ENCODE assay signal across 15 cellular contexts in genomic region chr3:160224256-160224655, GRCh38. TPM values are rescaled to one million over a fixed set of nuclear protein-coding genes. Genes with fewer than 3 reads are reported as not detected.
DNase-seq lines count a peak whose midpoint lies in the region; ATAC-seq and TF ChIP-seq lines count a peak whose summit lies in the region.
"Had no signal": no experiment of that assay in that cellular context is flagged by ENCODE, and none has a peak within 500 bp of the region (broad histone marks: within the 10 kb centered on the region; RNA-seq: fewer than 3 reads in every experiment).

No MANE protein-coding gene starts in this region.

- peaks cover 9% of the 10 kb centered on the region for H3K4me1 ChIP-seq in HUES6 (ENCODE audit: control insufficient read depth, insufficient read depth, low read length)
- peaks cover 9% of the 10 kb centered on the region for H3K4me1 ChIP-seq in hepatocyte (ENCODE audit: insufficient read depth)
- H3K4me1 ChIP-seq in osteoblast (ENCODE audit: insufficient read depth, low read length) = peaks cover 7% of the 10 kb centered on the region

- H3K4me3 Mint-ChIP-seq in T-helper 1 cell treated with Interleukin-12 subunit alpha and Interleukin-12 subunit beta and Interleukin-4 antibody, amounts not matched to agents 30 μg/mL and 1 μg/mL, for 36 hours = peak overlapping the region; percentile 2

- no peaks in the 10 kb centered on the region for H3K9me3 ChIP-seq in HUES6 (ENCODE audit: control insufficient read depth, insufficient read depth, low read depth, low read length)
- H3K9me3 ChIP-seq in hepatocyte (ENCODE audit: low read depth) = no peaks in the 10 kb centered on the region
- H3K9me3 ChIP-seq in osteoblast (ENCODE audit: low read depth, low read length) = no peaks in the 10 kb centered on the region

- H3K9me2 ChIP-seq in hepatocyte (replicated peaks; ENCODE audit: insufficient read depth) = no peaks in the 10 kb centered on the region

- no peaks in the 10 kb centered on the region for H3K36me3 ChIP-seq in HUES6 (ENCODE audit: control insufficient read depth, insufficient read depth, low read length)
- no peaks in the 10 kb centered on the region for H3K36me3 ChIP-seq in hepatocyte (replicated peaks; ENCODE audit: insufficient read depth, low read depth)
- H3K36me3 ChIP-seq in osteoblast (ENCODE audit: insufficient read depth, low read length) = no peaks in the 10 kb centered on the region

- H3K9me3 Mint-ChIP-seq in T-helper 1 cell treated with Interleukin-12 subunit alpha and Interleukin-12 subunit beta and Interleukin-4 antibody, amounts not matched to agents 30 μg/mL and 1 μg/mL, for 36 hours = no peaks in the 10 kb centered on the region
- H3K9me3 Mint-ChIP-seq: dendritic cell treated with granulocyte-macrophage colony-stimulating factor and Interleukin-4, amounts not matched to agents 40 ng/mL and 50 ng/mL, for 4 days had no signal

- TF ChIP-seq CTCF in hepatocyte (IDR thresholded peaks at IDR 0.05; ENCODE audit: poor library complexity) = no peak
- no peak for TF ChIP-seq CTCF in osteoblast (IDR thresholded peaks at IDR 0.05; ENCODE audit: extremely low read depth, low read depth, low read length)

- H2AFZ ChIP-seq in hepatocyte = no peak overlapping the region
- no peak overlapping the region for H2AFZ ChIP-seq in osteoblast (ENCODE audit: low read length)

- H3K27me3 ChIP-seq in HUES6 (ENCODE audit: control insufficient read depth, insufficient read depth, low read length) (peaks cover 85% of the 10 kb centered on the region), hepatocyte (peaks cover 71% of the 10 kb centered on the region), osteoblast (ENCODE audit: insufficient read depth, low read length) (peaks cover 64% of the 10 kb centered on the region)

- peaks cover 17% of the 10 kb centered on the region for H3K4me1 Mint-ChIP-seq in T-helper 1 cell treated with Interleukin-12 subunit alpha and Interleukin-12 subunit beta and Interleukin-4 antibody, amounts not matched to agents 30 μg/mL and 1 μg/mL, for 36 hours (ENCODE audit: low read depth)

- H3K4me3 ChIP-seq in HUES6 (ENCODE audit: low read depth, low read length) (peak overlapping the region; percentile 65), hepatocyte (no peak overlapping the region), osteoblast (ENCODE audit: insufficient read depth, low read length) (no peak overlapping the region)

- H3K4me2 ChIP-seq in hepatocyte = peak overlapping the region; percentile 98
- H3K4me2 ChIP-seq in osteoblast (ENCODE audit: insufficient read depth, low read length) = no peak overlapping the region

- no peak overlapping the region for H3K27ac ChIP-seq in HUES6 (ENCODE audit: low read depth, low read length)
- H3K27ac ChIP-seq in hepatocyte = no peak overlapping the region
- H3K27ac ChIP-seq in osteoblast (ENCODE audit: low read depth, low read length) = no peak overlapping the region
- H3K27ac ChIP-seq: SK-N-MC had no signal

- no peak overlapping the region for H3K27ac Mint-ChIP-seq in T-helper 1 cell treated with Interleukin-12 subunit alpha and Interleukin-12 subunit beta and Interleukin-4 antibody, amounts not matched to agents 30 μg/mL and 1 μg/mL, for 36 hours
- H3K27ac Mint-ChIP-seq: dendritic cell treated with granulocyte-macrophage colony-stimulating factor and Interleukin-4, amounts not matched to agents 40 ng/mL and 50 ng/mL, for 4 days had no signal

- no peak overlapping the region for H3K9ac ChIP-seq in HUES6 (ENCODE audit: low read length)

- no peak for ATAC-seq in GM18502 (IDR thresholded peaks at IDR 0.05; ENCODE audit: poor library complexity, unreplicated experiment)

- no peak for DNase-seq in T-helper 1 cell
- DNase-seq in hepatocyte (ENCODE audit: low spot score) = no peak
- DNase-seq in osteoblast (ENCODE audit: insufficient read length, low spot score, missing footprints) = peak; percentile 74
- DNase-seq in A172 (ENCODE audit: low spot score) = no peak
- DNase-seq in NCI-H1092 (lab: John Stamatoyannopoulos, UW) = no peak
- DNase-seq: activated CD4-positive, alpha-beta T cell treated with anti-CD3 and anti-CD28 coated beads, Interleukin-2, amount 50 U/mL, for 1 hour; activated naive CD4-positive, alpha-beta T cell treated with anti-CD3 and anti-CD28 coated beads, Interleukin-2, amount 50 U/mL, for 16 hours; NCI-H1694 had no signal

- peaks cover 73% of the 10 kb centered on the region for H3K27me3 Mint-ChIP-seq in T-helper 1 cell treated with Interleukin-12 subunit alpha and Interleukin-12 subunit beta and Interleukin-4 antibody, amounts not matched to agents 30 μg/mL and 1 μg/mL, for 36 hours (ENCODE audit: low read depth)

- WGBS in hepatocyte (ENCODE audit: low lambda C conversion rate, missing lambda C conversion rate) = 11% methylated on average over 12 of the region's 12 CpGs

- H3K79me2 ChIP-seq in hepatocyte = no peaks in the 10 kb centered on the region
- H3K79me2 ChIP-seq in osteoblast (ENCODE audit: insufficient read depth, low read length) = no peaks in the 10 kb centered on the region

- H3K36me3 Mint-ChIP-seq in T-helper 1 cell treated with Interleukin-12 subunit alpha and Interleukin-12 subunit beta and Interleukin-4 antibody, amounts not matched to agents 30 μg/mL and 1 μg/mL, for 36 hours (ENCODE audit: low read depth) = peaks cover 4% of the 10 kb centered on the region

- no peaks in the 10 kb centered on the region for H4K20me1 ChIP-seq in hepatocyte (ENCODE audit: insufficient read depth, poor library complexity, severe bottlenecking)
- H4K20me1 ChIP-seq in osteoblast (ENCODE audit: insufficient read depth, low read length) = peaks cover 3% of the 10 kb centered on the region

RNA-seq across cellular contexts. Expression of gene C3orf80, which starts 1.0 kb away (rescaled TPM):
- total RNA-seq in hepatocyte (0.32 and 0.47 TPM in 2 replicates), osteoblast (1.2 and 2.2 TPM in 2 replicates)
- 0.46 and 0.55 TPM in 2 replicates for polyA plus RNA-seq in hepatocyte
- 0.05 TPM in 1 of 2 replicates, not detected in the other for total RNA-seq in A172 (2014; rRNA removed; shearing (Covaris generic))
- total RNA-seq: HT-29 had no signal
- polyA plus RNA-seq: keratinocyte had no signal
